8 cellular contexts compared by ENCODE assay signal in genomic region chr11:12159351-12160099, GRCh38. TPM values are rescaled to one million over a fixed set of nuclear protein-coding genes. Genes with fewer than 3 reads are reported as not detected.
DNase-seq lines count a peak whose midpoint lies in the region; ATAC-seq and TF ChIP-seq lines count a peak whose summit lies in the region.

No MANE protein-coding gene starts in this region.

- in situ Hi-C loops in KBM-7 (cut with MboI; ENCODE audit: low pct_unique_long_range_greater_than_20kb, low sequenced_read_pairs): no loop called here

- peaks cover 20% of the 10 kb centered on the region for H3K4me1 Mint-ChIP-seq in activated naive CD8-positive, alpha-beta T cell (ENCODE audit: low read depth)
- peaks cover 44% of the 10 kb centered on the region for H3K4me1 Mint-ChIP-seq in activated naive CD8-positive, alpha-beta T cell treated with anti-CD3 and anti-CD28 coated beads for 36 hours

- no peaks in the 10 kb centered on the region for H3K27me3 Mint-ChIP-seq in activated naive CD8-positive, alpha-beta T cell
- H3K27me3 Mint-ChIP-seq in activated naive CD8-positive, alpha-beta T cell treated with anti-CD3 and anti-CD28 coated beads for 36 hours: no peaks in the 10 kb centered on the region

- peaks cover 3% of the 10 kb centered on the region for H3K36me3 Mint-ChIP-seq in activated naive CD8-positive, alpha-beta T cell
- peaks cover 21% of the 10 kb centered on the region for H3K36me3 Mint-ChIP-seq in activated naive CD8-positive, alpha-beta T cell treated with anti-CD3 and anti-CD28 coated beads for 36 hours

- intact Hi-C loops in breast epithelium (cut with DNase I; ENCODE audit: low total_unique reads): loop anchor here (10.0 kb wide), 1 partner anchor 355 kb away; no protein-coding TSS in a partner anchor
- intact Hi-C loops in vagina (cut with DNase I): no loop called here

- no peak overlapping the region for H3K4me3 Mint-ChIP-seq in activated naive CD8-positive, alpha-beta T cell
- H3K4me3 Mint-ChIP-seq in activated naive CD8-positive, alpha-beta T cell treated with anti-CD3 and anti-CD28 coated beads for 36 hours: no peak overlapping the region

- H3K36me3 ChIP-seq in breast epithelium (no peaks in the 10 kb centered on the region), lung (ENCODE audit: control insufficient read depth in 2 of 2, insufficient read depth in 2 of 2, low read length in 2 of 2) (peaks cover 0 to 10% of the 10 kb centered on the region in 2 donors), vagina (no peaks in the 10 kb centered on the region)

- H3K4me3 ChIP-seq in breast epithelium (no peak overlapping the region), lung (no peak overlapping the region), vagina (no peak overlapping the region)

- no peak for DNase-seq in activated naive CD8-positive, alpha-beta T cell treated with anti-CD3 and anti-CD28 coated beads for 36 hours
- DNase-seq in breast epithelium (ENCODE audit: low spot score in 2 of 2): no peak
- DNase-seq in lung (ENCODE audit: low spot score): no peak
- DNase-seq in vagina (ENCODE audit: extremely low spot score in 2 of 2): peak in 1 of 2 donors; percentile 84
- no peak for DNase-seq in KBM-7
- DNase-seq in NCI-H345 (lab: John Stamatoyannopoulos, UW): no peak

- H3K4me1 ChIP-seq in breast epithelium: peaks cover 0 to 5% of the 10 kb centered on the region in 2 donors
- H3K4me1 ChIP-seq in lung (ENCODE audit: control insufficient read depth in 2 of 2, insufficient read depth in 2 of 2, low read length in 2 of 2): peaks cover 20 to 37% of the 10 kb centered on the region in 2 donors
- peaks cover 26% of the 10 kb centered on the region for H3K4me1 ChIP-seq in vagina

- WGBS in lung, 2 donors: 51 to 54% methylated on average over 9 of the region's 9 CpGs

- TF ChIP-seq CTCF in breast epithelium (IDR thresholded peaks at IDR 0.05) (no peak), lung (IDR thresholded peaks at IDR 0.05; ENCODE audit: control extremely low read depth, extremely low read depth) (no peak), vagina (IDR thresholded peaks at IDR 0.05) (no peak)

- TF ChIP-seq POLR2A in breast epithelium (IDR thresholded peaks at IDR 0.05) (no peak), vagina (IDR thresholded peaks at IDR 0.05) (no peak)

- H3K9me3 Mint-ChIP-seq in activated naive CD8-positive, alpha-beta T cell (ENCODE audit: low read depth): no peaks in the 10 kb centered on the region
- H3K9me3 Mint-ChIP-seq in activated naive CD8-positive, alpha-beta T cell treated with anti-CD3 and anti-CD28 coated beads for 36 hours: no peaks in the 10 kb centered on the region

- H3K9me3 ChIP-seq in breast epithelium: no peaks in the 10 kb centered on the region
- no peaks in the 10 kb centered on the region for H3K9me3 ChIP-seq in lung (ENCODE audit: control insufficient read depth in 2 of 2, insufficient read depth in 1 of 2, low read length in 1 of 2)
- no peaks in the 10 kb centered on the region for H3K9me3 ChIP-seq in vagina

- H3K27me3 ChIP-seq in breast epithelium (no peaks in the 10 kb centered on the region), lung (ENCODE audit: control insufficient read depth, insufficient read depth) (no peaks in the 10 kb centered on the region), vagina (no peaks in the 10 kb centered on the region)

- ATAC-seq in lung (ENCODE audit: insufficient read depth, low FRiP score): peak; percentile 68
- ATAC-seq in HG02678 (IDR thresholded peaks at IDR 0.05; ENCODE audit: unreplicated experiment): no peak

- H3K27ac Mint-ChIP-seq in activated naive CD8-positive, alpha-beta T cell: peak overlapping the region; percentile 23
- no peak overlapping the region for H3K27ac Mint-ChIP-seq in activated naive CD8-positive, alpha-beta T cell treated with anti-CD3 and anti-CD28 coated beads for 36 hours

- H3K27ac ChIP-seq in breast epithelium (peak overlapping the region; percentile 41), lung (ENCODE audit: low read depth in 1 of 2, low read length in 1 of 2) (peak overlapping the region; percentile 74 to 88), vagina (peak overlapping the region; percentile 74)

RNA-seq across cellular contexts. Expression of gene MICAL2, which starts 49.1 kb away (rescaled TPM):
- 10 to 100 TPM; 54.4 to 59.7 TPM for total RNA-seq in activated naive CD8-positive, alpha-beta T cell treated with anti-CD3 and anti-CD28 coated beads for 36 hours
- total RNA-seq in breast epithelium: 10 to 100 TPM; 30.9 to 52.4 (median 38.6) TPM
- 100 to 1,000 TPM; 124 to 218 TPM for total RNA-seq in lung
- 10 to 100 TPM; 38.2 to 75.3 TPM for polyA plus RNA-seq in lung
- 41.7 TPM for total RNA-seq in vagina
